ENCODE assay signal across 22 cellular contexts in genomic region chrX:9874483-9874882, GRCh38.
DNase-seq lines count a peak whose midpoint lies in the region; ATAC-seq, FAIRE-seq and TF ChIP-seq lines count a peak whose summit lies in the region.
"Had no signal": no experiment of that assay in that cellular context is flagged by ENCODE, and none has a peak within 500 bp of the region (broad histone marks: within the 10 kb centered on the region; RNA-seq: fewer than 3 reads in every experiment).

No MANE protein-coding gene starts in this region.

- H3K4me1 ChIP-seq in A549 (0 out of 3 replicates have a peak, but pooled peaks cover 4% of the 10 kb centered on the region), IMR-90 (ENCODE audit: control insufficient read depth, insufficient read depth, low read length) (peaks cover 5% of the 10 kb centered on the region; the same call in 1 of the 2 replicates), astrocyte (ENCODE audit: insufficient read depth, low read length) (no peaks in the 10 kb centered on the region)
- H3K4me1 ChIP-seq: colonic mucosa, psoas muscle had no signal

- no peak overlapping the region for H3K18ac ChIP-seq in IMR-90 (ENCODE audit: low read depth, low read length)

- H2BK120ac ChIP-seq in IMR-90 (ENCODE audit: low read depth, low read length) = no peak overlapping the region

- H3K27me3 ChIP-seq in IMR-90 (ENCODE audit: control insufficient read depth, insufficient read depth, low read length) (no peaks in the 10 kb centered on the region), astrocyte (ENCODE audit: insufficient read depth, low read length) (peaks cover 2% of the 10 kb centered on the region), H7 (ENCODE audit: control insufficient read depth, insufficient read depth, low read length) (no peaks in the 10 kb centered on the region)
- H3K27me3 ChIP-seq: colonic mucosa, upper lobe of left lung had no signal

- H3K14ac ChIP-seq in IMR-90 (replicated peaks; ENCODE audit: low read depth, low read length) = no peak overlapping the region

- H3K9ac ChIP-seq in IMR-90 (ENCODE audit: low read depth, low read length) (no peak overlapping the region), astrocyte (ENCODE audit: low read length) (no peak overlapping the region)

- POLR2A ChIA-PET in A549 (lab: Yijun Ruan, JAX) = no interaction called here
- POLR2A ChIA-PET in IMR-90 (lab: Charles Lee; ENCODE audit: unreplicated experiment) = no interaction called here
- POLR2A ChIA-PET in activated CD4-positive, alpha-beta memory T cell treated with anti-CD3 and anti-CD28 coated beads for 36 hours (lab: Charles Lee) = no interaction called here

- no peaks in the 10 kb centered on the region for H3K79me1 ChIP-seq in IMR-90 (ENCODE audit: low read depth in 1 of 2, low read length in 2 of 2)

- CTCF ChIA-PET in A549 (lab: Yijun Ruan, JAX) (interaction anchor here (0.5 to 1.7 kb wide), 5 partner anchors 9 to 335 kb away, joined by 3 to 6 read pairs (median 3); no protein-coding TSS in a partner anchor), IMR-90 (lab: Yijun Ruan, JAX) (no interaction called here)
- CTCF ChIA-PET in activated CD4-positive, alpha-beta memory T cell treated with anti-CD3 and anti-CD28 coated beads for 36 hours (lab: Charles Lee) = interaction anchor here (3.7 kb wide), 1 partner anchor 245 kb away, joined by 15 read pairs; no protein-coding TSS in a partner anchor

- H3K36me3 ChIP-seq in IMR-90 (ENCODE audit: control insufficient read depth, insufficient read depth, low read length) (no peaks in the 10 kb centered on the region), astrocyte (ENCODE audit: insufficient read depth, low read length) (no peaks in the 10 kb centered on the region), H7 (replicated peaks; ENCODE audit: control insufficient read depth, insufficient read depth, low read length) (no peaks in the 10 kb centered on the region)
- H3K36me3 ChIP-seq: colonic mucosa, upper lobe of left lung had no signal

- FAIRE-seq in A549 (lab: Jason Lieb, UNC) (no peak), astrocyte (lab: Jason Lieb, UNC) (no peak)

- no peak for TF ChIP-seq CTCF in A549 (IDR thresholded peaks at IDR 0.05)
- no peak for TF ChIP-seq CTCF in IMR-90 (conservative IDR thresholded peaks at IDR 0.05; ENCODE audit: low read depth, low read length)
- no peak for TF ChIP-seq CTCF in astrocyte (IDR thresholded peaks at IDR 0.05; ENCODE audit: insufficient read depth, low read depth, low read length)

- H3K36me3 Mint-ChIP-seq in astrocyte (ENCODE audit: low read depth, unreplicated experiment) = peaks cover 2% of the 10 kb centered on the region
- H3K36me3 Mint-ChIP-seq in activated CD4-positive, alpha-beta memory T cell treated with anti-CD3 and anti-CD28 coated beads for 36 hours = no peaks in the 10 kb centered on the region
- H3K36me3 Mint-ChIP-seq: activated naive CD4-positive, alpha-beta T cell treated with anti-CD3 and anti-CD28 coated beads, Interleukin-2, amount 50 U/mL, for 72 hours; CD4-positive, alpha-beta memory T cell; naive B cell; stimulated activated effector memory CD8-positive, alpha-beta T cell treated with anti-CD3 and anti-CD28 coated beads, Interleukin-12 subunit alpha, Interleukin-12 subunit beta, amount 100 ng/mL, for 72 hours; T-cell had no signal

- DNase-seq in A549 (ENCODE audit: low read depth in 1 of 2, low spot score in 1 of 2) = no peak
- DNase-seq in IMR-90 = peak; percentile 25
- DNase-seq in astrocyte (ENCODE audit: low read depth) = peak; percentile 28
- DNase-seq in kidney tubule cell (ENCODE audit: low spot score) = peak; percentile 13
- no peak for DNase-seq in NCI-H526 (lab: John Stamatoyannopoulos, UW)
- DNase-seq in activated CD4-positive, alpha-beta memory T cell treated with anti-CD3 and anti-CD28 coated beads for 36 hours = no peak
- no peak for DNase-seq in H7
- DNase-seq: NCI-H2107, NCI-H446 treated with DMSO at 0.1 percent for 48 hours, psoas muscle had no signal

- no peak overlapping the region for H4K8ac ChIP-seq in IMR-90 (ENCODE audit: low read depth in 2 of 2, low read length in 2 of 2)

- TF ChIP-seq POLR2A in A549 (IDR thresholded peaks at IDR 0.05; ENCODE audit: low read length) (no peak), IMR-90 (IDR thresholded peaks at IDR 0.05; ENCODE audit: low read depth, low read length) (no peak)

- dilution Hi-C loops in IMR-90 (cut with HindIII; ENCODE audit: low sequenced_read_pairs, unreplicated experiment) = no loop called here

- H4K20me1 ChIP-seq in IMR-90 (ENCODE audit: insufficient read depth, low read length) (no peaks in the 10 kb centered on the region), astrocyte (ENCODE audit: insufficient read depth, low read length) (no peaks in the 10 kb centered on the region)

- H3K4ac ChIP-seq in IMR-90 (ENCODE audit: low read depth, low read length) = no peak overlapping the region

- peaks cover 5% of the 10 kb centered on the region; the same call in 1 of the 3 replicates for H3K9me3 ChIP-seq in A549
- no peaks in the 10 kb centered on the region for H3K9me3 ChIP-seq in IMR-90 (ENCODE audit: control insufficient read depth, insufficient read depth, low read length)
- no peaks in the 10 kb centered on the region for H3K9me3 ChIP-seq in astrocyte (ENCODE audit: insufficient read depth, low read depth, low read length)
- H3K9me3 ChIP-seq: colonic mucosa, psoas muscle, upper lobe of left lung had no signal

- 34% methylated on average over 6 of the region's 6 CpGs for WGBS in A549 (ENCODE audit: missing lambda C conversion rate)
- WGBS in IMR-90 (ENCODE audit: extremely low coverage in 2 of 2, insufficient read length in 1 of 2), 2 experiments = no CpG with 5 or more reads among the region's 6 CpGs

- no peaks in the 10 kb centered on the region for H3K79me2 ChIP-seq in astrocyte (ENCODE audit: insufficient read depth, low read length)

- H3K27ac ChIP-seq in A549 (no peak overlapping the region), IMR-90 (ENCODE audit: insufficient read depth, low read length) (no peak overlapping the region), astrocyte (ENCODE audit: low read depth, low read length) (no peak overlapping the region)
- H3K27ac ChIP-seq: colonic mucosa, psoas muscle had no signal

- H3K4me2 ChIP-seq in A549 = peak overlapping the region; percentile 55
- H3K4me2 ChIP-seq in IMR-90 (ENCODE audit: low read depth, low read length) = no peak overlapping the region
- H3K4me2 ChIP-seq in astrocyte (ENCODE audit: low read length) = no peak overlapping the region

- no peak overlapping the region for H2AK5ac ChIP-seq in IMR-90 (ENCODE audit: low read depth, low read length)

- ATAC-seq in A549 (no peak), IMR-90 (ENCODE audit: low read depth) (no peak), GM21717 (IDR thresholded peaks at IDR 0.05; ENCODE audit: unreplicated experiment) (no peak)

- H3K27me3 Mint-ChIP-seq in astrocyte (ENCODE audit: low read depth, unreplicated experiment) = no peaks in the 10 kb centered on the region
- peaks cover 14% of the 10 kb centered on the region for H3K27me3 Mint-ChIP-seq in activated CD4-positive, alpha-beta memory T cell treated with anti-CD3 and anti-CD28 coated beads for 36 hours

- no TSS peak for BruUV-seq in IMR-90 (replicated peaks; lab: Mats Ljungman, UMichigan)

- H2AK9ac ChIP-seq in IMR-90 (replicated peaks; ENCODE audit: low read depth, low read length, poor library complexity) = no peak overlapping the region

- H3K4me3 Mint-ChIP-seq in astrocyte (ENCODE audit: unreplicated experiment) = no peak overlapping the region
- no peak overlapping the region for H3K4me3 Mint-ChIP-seq in activated CD4-positive, alpha-beta memory T cell treated with anti-CD3 and anti-CD28 coated beads for 36 hours
- H3K4me3 Mint-ChIP-seq: activated B cell treated with CpG ODN at 0.5 μM for 24 hours; activated CD4-positive, alpha-beta T cell treated with anti-CD3 and anti-CD28 coated beads, Interleukin-2, amount 10 ng/mL, durations not matched to agents 7 days and 5 days; B cell; mesothelial cell of epicardium; stimulated activated effector memory CD8-positive, alpha-beta T cell treated with anti-CD3 and anti-CD28 coated beads, Interleukin-12 subunit alpha, Interleukin-12 subunit beta, amount 100 ng/mL, for 72 hours; T-cell had no signal

- H3K23ac ChIP-seq in IMR-90 (ENCODE audit: low read depth, low read length) = no peak overlapping the region

- H3K9me1 ChIP-seq in IMR-90 (ENCODE audit: insufficient read depth, low read length) = no peaks in the 10 kb centered on the region

- H2AFZ ChIP-seq in IMR-90 (replicated peaks; ENCODE audit: low read length, poor library complexity) = no peak overlapping the region
- H2AFZ ChIP-seq in astrocyte (ENCODE audit: low read depth, low read length) = no peak overlapping the region

- no peak for TF ChIP-seq EP300 in A549 (IDR thresholded peaks at IDR 0.05)

- no peak overlapping the region for H2BK20ac ChIP-seq in IMR-90 (ENCODE audit: low read depth, low read length)

- peaks cover 6% of the 10 kb centered on the region for H3K4me1 Mint-ChIP-seq in astrocyte (ENCODE audit: low read depth, unreplicated experiment)
- H3K4me1 Mint-ChIP-seq in activated CD4-positive, alpha-beta memory T cell treated with anti-CD3 and anti-CD28 coated beads for 36 hours (ENCODE audit: low read depth) = peaks cover 7% of the 10 kb centered on the region

- H3K4me3 ChIP-seq in A549 (no peak overlapping the region), IMR-90 (ENCODE audit: insufficient read depth, low read depth, low read length) (no peak overlapping the region), astrocyte (ENCODE audit: insufficient read depth, low read depth, low read length) (no peak overlapping the region), H7 (ENCODE audit: insufficient read depth, low read depth, low read length) (no peak overlapping the region)
- H3K4me3 ChIP-seq: colonic mucosa, psoas muscle, upper lobe of left lung had no signal

- TF ChIP-seq RAD21 in A549 (conservative IDR thresholded peaks at IDR 0.05 in 1 of 2, IDR thresholded peaks at IDR 0.05 in 1 of 2) = no peak
- no peak for TF ChIP-seq RAD21 in IMR-90 (IDR thresholded peaks at IDR 0.05; ENCODE audit: low read length)

- H3K27ac Mint-ChIP-seq in astrocyte (ENCODE audit: unreplicated experiment) = no peak overlapping the region
- H3K27ac Mint-ChIP-seq in activated CD4-positive, alpha-beta memory T cell treated with anti-CD3 and anti-CD28 coated beads for 36 hours = no peak overlapping the region
- H3K27ac Mint-ChIP-seq: activated B cell treated with CpG ODN at 0.5 μM for 24 hours; activated CD4-positive, alpha-beta T cell treated with anti-CD3 and anti-CD28 coated beads, Interleukin-2, amount 10 ng/mL, durations not matched to agents 7 days and 5 days; activated naive CD4-positive, alpha-beta T cell treated with anti-CD3 and anti-CD28 coated beads, Interleukin-2, amount 50 U/mL, for 72 hours; B cell; mesothelial cell of epicardium; stimulated activated effector memory CD8-positive, alpha-beta T cell treated with anti-CD3 and anti-CD28 coated beads, Interleukin-12 subunit alpha, Interleukin-12 subunit beta, amount 100 ng/mL, for 72 hours; T-cell had no signal

- H3K56ac ChIP-seq in IMR-90 (ENCODE audit: extremely low read depth, insufficient read depth, low read length) = no peak overlapping the region

- intact Hi-C loops in IMR-90 (cut with micrococcal nuclease) = loop anchor here (2.0 to 5.0 kb wide), 2 partner anchors 87 to 244 kb away; partner anchors contain the start of gene SHROOM2
- intact Hi-C loops in activated CD4-positive, alpha-beta memory T cell treated with anti-CD3 and anti-CD28 coated beads for 36 hours (cut with micrococcal nuclease) = loop anchor here (1.0 kb wide), 2 partner anchors 123 to 245 kb away; no protein-coding TSS in a partner anchor

- no peak overlapping the region for H2BK5ac ChIP-seq in IMR-90 (ENCODE audit: low read depth, low read length, poor library complexity, severe bottlenecking)

- no peak overlapping the region for H4K91ac ChIP-seq in IMR-90 (ENCODE audit: insufficient read depth, low read depth, low read length)

- H2BK15ac ChIP-seq in IMR-90 (ENCODE audit: low read depth, low read length) = no peak overlapping the region

- H3K9me3 Mint-ChIP-seq in astrocyte (ENCODE audit: unreplicated experiment) = no peaks in the 10 kb centered on the region
- no peaks in the 10 kb centered on the region for H3K9me3 Mint-ChIP-seq in activated CD4-positive, alpha-beta memory T cell treated with anti-CD3 and anti-CD28 coated beads for 36 hours
- H3K9me3 Mint-ChIP-seq: activated B cell treated with CpG ODN at 0.5 μM for 24 hours; activated CD4-positive, alpha-beta T cell treated with anti-CD3 and anti-CD28 coated beads, Interleukin-2, amount 10 ng/mL, durations not matched to agents 7 days and 5 days; activated naive CD4-positive, alpha-beta T cell treated with anti-CD3 and anti-CD28 coated beads, Interleukin-2, amount 50 U/mL, for 72 hours; CD4-positive, alpha-beta memory T cell; naive B cell; stimulated activated effector memory CD8-positive, alpha-beta T cell treated with anti-CD3 and anti-CD28 coated beads, Interleukin-12 subunit alpha, Interleukin-12 subunit beta, amount 100 ng/mL, for 72 hours; T-cell had no signal

- no peak overlapping the region for H4K5ac ChIP-seq in IMR-90 (ENCODE audit: low read depth, low read length)

- in situ Hi-C loops in IMR-90 (cut with MboI; ENCODE audit: low sequenced_read_pairs) = no loop called here

Comparison
In these comparisons a context has a peak if more than half of its experiments do, and no peak if none do; other contexts are left out.
1. DNase-seq: peak in IMR-90 (single experiment), astrocyte (single experiment) and kidney tubule cell (single experiment); none in A549 (0 of 2), NCI-H526 (0 of 2), activated CD4-positive, alpha-beta memory T cell treated with anti-CD3 and anti-CD28 coated beads for 36 hours (single experiment) and H7 (single experiment).